17 cellular contexts compared by ENCODE assay signal in the genomic region with DNA sequence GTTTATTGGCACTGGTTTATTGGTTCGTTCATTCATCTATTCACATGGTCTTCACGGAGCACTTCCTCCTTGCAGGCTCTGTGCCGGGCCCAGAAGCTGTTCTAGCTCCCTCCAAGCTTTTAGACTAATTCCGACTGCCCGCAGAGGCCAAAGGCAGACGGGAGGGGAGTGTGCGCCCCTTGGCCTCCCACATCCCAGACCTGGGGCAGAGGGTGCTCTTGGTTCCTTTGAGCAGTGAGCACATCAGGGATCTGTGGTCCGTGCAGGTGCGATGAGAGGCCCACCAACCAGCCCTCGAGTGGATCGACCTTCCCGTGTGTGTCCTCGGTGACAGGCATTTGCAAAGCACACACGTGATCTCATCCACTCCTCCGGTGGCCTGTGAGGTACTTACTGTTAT.
"Had no signal": no experiment of that assay in that cellular context is flagged by ENCODE, and none has a peak within 500 bp of the region (broad histone marks: within the 10 kb centered on the region; RNA-seq: fewer than 3 reads in every experiment).

No MANE protein-coding gene starts in this region.

- H3K4me3 Mint-ChIP-seq: brain; dendritic cell treated with granulocyte-macrophage colony-stimulating factor and Interleukin-4, amounts not matched to agents 40 ng/mL and 50 ng/mL, for 4 days; effector memory CD8-positive, alpha-beta T cell; nephron progenitor cell had no signal

- H3K27ac ChIP-seq: epithelial cell of prostate, gastroesophageal sphincter, left lung, tibial nerve, vagina, WERI-Rb-1 had no signal

- H3K9me3 Mint-ChIP-seq: dendritic cell treated with granulocyte-macrophage colony-stimulating factor and Interleukin-4, amounts not matched to agents 40 ng/mL and 50 ng/mL, for 4 days; effector memory CD8-positive, alpha-beta T cell; nephron progenitor cell had no signal

- H3K27me3 Mint-ChIP-seq: dendritic cell treated with granulocyte-macrophage colony-stimulating factor and Interleukin-4, amounts not matched to agents 40 ng/mL and 50 ng/mL, for 4 days; effector memory CD8-positive, alpha-beta T cell had no signal

- ATAC-seq: effector memory CD8-positive, alpha-beta T cell; gastroesophageal sphincter; left lung had no signal

- H3K36me3 ChIP-seq: gastroesophageal sphincter, left lung, tibial nerve, vagina, WERI-Rb-1 had no signal

- H3K9me3 ChIP-seq: gastroesophageal sphincter, left lung, tibial nerve, vagina had no signal

- H3K27me3 ChIP-seq: tibial nerve, vagina had no signal

- H3K4me3 ChIP-seq: gastroesophageal sphincter, left lung, tibial nerve, vagina had no signal

- DNase-seq: activated CD4-positive, alpha-beta T cell treated with anti-CD3 and anti-CD28 coated beads, Interleukin-2, amount 50 U/mL, for 4 hours; activated CD8-positive, alpha-beta memory T cell treated with anti-CD3 and anti-CD28 coated beads, Interleukin-2, amount 50 U/mL, for 4 hours; activated effector memory CD4-positive, alpha-beta T cell treated with Interleukin-2 at 50 U/mL for 16 hours; cerebellar nuclear complex; effector memory CD8-positive, alpha-beta T cell; islet precursor cell; mesenchymal stem cell; nephron progenitor cell; T1000; WERI-Rb-1 had no signal

- H3K27ac Mint-ChIP-seq: brain; effector memory CD8-positive, alpha-beta T cell; nephron progenitor cell had no signal

- H3K36me3 Mint-ChIP-seq: brain had no signal
